ENCODE assay signal across 1 cellular context in the genomic region with DNA sequence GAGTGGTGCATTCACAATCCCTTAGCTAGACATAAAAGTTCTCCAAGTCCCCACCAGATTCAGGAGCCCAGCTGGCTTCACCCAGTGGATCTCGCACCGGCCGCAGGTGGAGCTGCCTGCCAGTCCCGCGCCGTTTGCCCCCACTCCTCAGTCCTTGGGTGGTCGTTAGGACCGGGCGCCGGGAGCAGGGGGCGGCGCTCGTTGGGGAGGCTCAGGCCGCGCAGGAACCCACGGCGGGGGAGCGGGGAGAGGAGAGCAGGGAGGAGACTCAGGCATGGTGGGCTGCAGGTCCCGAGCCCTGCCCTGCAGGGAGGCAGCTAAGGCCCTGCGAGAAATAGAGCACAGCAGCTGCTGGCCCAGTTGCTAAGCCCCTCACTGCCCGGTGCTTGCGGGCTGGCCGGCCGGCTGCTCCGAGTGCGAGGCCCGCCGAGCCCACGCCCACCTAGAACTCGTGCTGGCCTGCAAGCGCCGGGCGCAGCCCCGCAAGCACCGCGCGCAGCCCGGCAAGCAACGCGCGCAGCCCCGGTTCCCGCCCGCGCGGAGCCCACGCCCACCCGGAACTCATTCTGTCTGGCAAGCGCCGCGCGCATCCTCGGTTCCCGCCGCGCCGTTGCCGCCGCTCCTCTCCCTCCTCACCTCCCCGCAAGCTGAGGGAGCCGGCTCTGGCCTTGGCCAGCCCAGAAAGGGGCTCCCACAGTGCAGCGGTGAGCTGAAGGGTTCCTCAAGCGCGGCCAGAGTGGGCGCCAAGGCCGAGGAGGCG.
TF ChIP-seq lines count a peak whose summit lies in the region.

No MANE protein-coding gene starts in this region.

TF ChIP-seq in GM23338, 12 proteins besides CTCF, POLR2A, EP300 and RAD21 (continued from another document):
- TF ChIP-seq NANOG (IDR thresholded peaks at IDR 0.05; ENCODE audit: borderline replicate concordance) (no peak), ZNF462 (CRISPR knock-in tag; IDR thresholded peaks at IDR 0.05) (no peak), CREB1 (CRISPR knock-in tag; IDR thresholded peaks at IDR 0.05; ENCODE audit: low read depth) (no peak), POLR2AphosphoS5 (IDR thresholded peaks at IDR 0.05; ENCODE audit: low read depth) (no peak), STAT1 (IDR thresholded peaks at IDR 0.05; ENCODE audit: unreplicated experiment) (no peak)
- TF ChIP-seq, protein P1, sequence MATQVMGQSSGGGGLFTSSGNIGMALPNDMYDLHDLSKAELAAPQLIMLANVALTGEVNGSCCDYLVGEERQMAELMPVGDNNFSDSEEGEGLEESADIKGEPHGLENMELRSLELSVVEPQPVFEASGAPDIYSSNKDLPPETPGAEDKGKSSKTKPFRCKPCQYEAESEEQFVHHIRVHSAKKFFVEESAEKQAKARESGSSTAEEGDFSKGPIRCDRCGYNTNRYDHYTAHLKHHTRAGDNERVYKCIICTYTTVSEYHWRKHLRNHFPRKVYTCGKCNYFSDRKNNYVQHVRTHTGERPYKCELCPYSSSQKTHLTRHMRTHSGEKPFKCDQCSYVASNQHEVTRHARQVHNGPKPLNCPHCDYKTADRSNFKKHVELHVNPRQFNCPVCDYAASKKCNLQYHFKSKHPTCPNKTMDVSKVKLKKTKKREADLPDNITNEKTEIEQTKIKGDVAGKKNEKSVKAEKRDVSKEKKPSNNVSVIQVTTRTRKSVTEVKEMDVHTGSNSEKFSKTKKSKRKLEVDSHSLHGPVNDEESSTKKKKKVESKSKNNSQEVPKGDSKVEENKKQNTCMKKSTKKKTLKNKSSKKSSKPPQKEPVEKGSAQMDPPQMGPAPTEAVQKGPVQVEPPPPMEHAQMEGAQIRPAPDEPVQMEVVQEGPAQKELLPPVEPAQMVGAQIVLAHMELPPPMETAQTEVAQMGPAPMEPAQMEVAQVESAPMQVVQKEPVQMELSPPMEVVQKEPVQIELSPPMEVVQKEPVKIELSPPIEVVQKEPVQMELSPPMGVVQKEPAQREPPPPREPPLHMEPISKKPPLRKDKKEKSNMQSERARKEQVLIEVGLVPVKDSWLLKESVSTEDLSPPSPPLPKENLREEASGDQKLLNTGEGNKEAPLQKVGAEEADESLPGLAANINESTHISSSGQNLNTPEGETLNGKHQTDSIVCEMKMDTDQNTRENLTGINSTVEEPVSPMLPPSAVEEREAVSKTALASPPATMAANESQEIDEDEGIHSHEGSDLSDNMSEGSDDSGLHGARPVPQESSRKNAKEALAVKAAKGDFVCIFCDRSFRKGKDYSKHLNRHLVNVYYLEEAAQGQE (IDR thresholded peaks at IDR 0.05; ENCODE audit: unreplicated experiment): no peak
